8 cellular contexts compared by ENCODE assay signal in the genomic region with DNA sequence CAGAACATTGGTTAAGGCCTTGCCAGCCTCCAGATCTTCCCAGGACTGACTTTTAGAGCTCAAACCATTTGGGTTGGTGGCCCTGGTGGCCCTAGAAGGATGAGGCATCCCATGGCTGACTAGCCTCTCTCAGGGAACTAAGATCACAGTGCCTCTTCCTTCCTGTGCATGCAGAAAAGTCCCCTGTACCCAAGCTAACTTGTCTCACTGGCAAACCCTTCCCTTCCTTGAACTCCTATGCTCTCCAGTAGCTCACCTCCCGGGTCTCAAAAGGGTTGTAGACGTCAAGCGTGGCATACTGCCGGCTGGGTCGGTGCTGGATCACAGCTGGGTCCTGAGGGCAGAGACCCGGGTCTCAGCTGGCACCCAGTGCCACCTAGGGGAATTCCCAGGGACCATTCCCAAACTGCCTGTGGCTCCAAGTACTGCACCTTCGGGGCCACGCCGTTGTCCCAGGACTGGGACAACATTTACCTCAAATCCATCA. TPM values are rescaled to one million over a fixed set of nuclear protein-coding genes. Genes with fewer than 3 reads are reported as not detected.
DNase-seq lines count a peak whose midpoint lies in the region; ATAC-seq and TF ChIP-seq lines count a peak whose summit lies in the region.

No MANE protein-coding gene starts in this region.

- peak overlapping the region; percentile 84 for H3K4me3 ChIP-seq in CD4-positive, CD25-positive, alpha-beta regulatory T cell (ENCODE audit: low read depth, low read length)
- H3K4me3 ChIP-seq in HAP-1 (peak overlapping the region; percentile 61), gastroesophageal sphincter (peak overlapping the region; percentile 76 to 78), skeletal muscle satellite cell (ENCODE audit: low read length) (peak overlapping the region; percentile 80)

- no peaks in the 10 kb centered on the region for H3K27me3 Mint-ChIP-seq in CD4-positive, CD25-positive, alpha-beta regulatory T cell
- H3K27me3 Mint-ChIP-seq in T-helper 1 cell treated with Interleukin-12 subunit alpha and Interleukin-12 subunit beta and Interleukin-4 antibody, amounts not matched to agents 30 μg/mL and 1 μg/mL, for 36 hours (ENCODE audit: low read depth): no peaks in the 10 kb centered on the region

- TF ChIP-seq EP300 in gastroesophageal sphincter (IDR thresholded peaks at IDR 0.05): no peak

- H3K4me1 ChIP-seq in CD4-positive, CD25-positive, alpha-beta regulatory T cell (ENCODE audit: control insufficient read depth, insufficient read depth, low read length, poor library complexity, severe bottlenecking): peaks cover 24% of the 10 kb centered on the region
- H3K4me1 ChIP-seq in HAP-1 (peaks cover 3% of the 10 kb centered on the region), gastroesophageal sphincter (peaks cover 3 to 35% (median 14%) of the 10 kb centered on the region in 3 donors), skeletal muscle satellite cell (ENCODE audit: control insufficient read depth, insufficient read depth, low read length) (peaks cover 12% of the 10 kb centered on the region)

- H3K27ac Mint-ChIP-seq in CD4-positive, CD25-positive, alpha-beta regulatory T cell: peak overlapping the region; percentile 97 to 99 (median 99)
- H3K27ac Mint-ChIP-seq in T-helper 1 cell treated with Interleukin-12 subunit alpha and Interleukin-12 subunit beta and Interleukin-4 antibody, amounts not matched to agents 30 μg/mL and 1 μg/mL, for 36 hours: peak overlapping the region; percentile 99

- no peaks in the 10 kb centered on the region for H3K9me3 Mint-ChIP-seq in CD4-positive, CD25-positive, alpha-beta regulatory T cell
- no peaks in the 10 kb centered on the region for H3K9me3 Mint-ChIP-seq in T-helper 1 cell treated with Interleukin-12 subunit alpha and Interleukin-12 subunit beta and Interleukin-4 antibody, amounts not matched to agents 30 μg/mL and 1 μg/mL, for 36 hours

- peaks cover 51% of the 10 kb centered on the region for H3K36me3 Mint-ChIP-seq in CD4-positive, CD25-positive, alpha-beta regulatory T cell
- peaks cover 58% of the 10 kb centered on the region for H3K36me3 Mint-ChIP-seq in T-helper 1 cell treated with Interleukin-12 subunit alpha and Interleukin-12 subunit beta and Interleukin-4 antibody, amounts not matched to agents 30 μg/mL and 1 μg/mL, for 36 hours (ENCODE audit: low read depth)

- peak overlapping the region; percentile 99 to 100 (median 100) for H3K4me3 Mint-ChIP-seq in CD4-positive, CD25-positive, alpha-beta regulatory T cell
- peak overlapping the region; percentile 100 for H3K4me3 Mint-ChIP-seq in T-helper 1 cell treated with Interleukin-12 subunit alpha and Interleukin-12 subunit beta and Interleukin-4 antibody, amounts not matched to agents 30 μg/mL and 1 μg/mL, for 36 hours

- H3K4me2 ChIP-seq in skeletal muscle satellite cell (ENCODE audit: low read length): peak overlapping the region; percentile 94

- WGBS in gastroesophageal sphincter (ENCODE audit: low coverage in 1 of 2), 2 donors: 0% methylated on average over 5 of the region's 9 CpGs; no CpG with 5 or more reads in 1 of the 2 donors

- peak overlapping the region; percentile 86 for H3K9ac ChIP-seq in skeletal muscle satellite cell (ENCODE audit: low read depth, low read length)

- no peaks in the 10 kb centered on the region for H3K27me3 ChIP-seq in CD4-positive, CD25-positive, alpha-beta regulatory T cell (ENCODE audit: control insufficient read depth, insufficient read depth, low read length)
- H3K27me3 ChIP-seq in HAP-1 (ENCODE audit: low read depth) (no peaks in the 10 kb centered on the region), gastroesophageal sphincter (no peaks in the 10 kb centered on the region), skeletal muscle satellite cell (ENCODE audit: control insufficient read depth, insufficient read depth, low read length) (no peaks in the 10 kb centered on the region)

- ATAC-seq in CD4-positive, CD25-positive, alpha-beta regulatory T cell (ENCODE audit: low read depth in 2 of 2): no peak
- no peak for ATAC-seq in gastroesophageal sphincter

- in situ Hi-C loops in HAP-1 (cut with MboI; ENCODE audit: low sequenced_read_pairs): no loop called here

- no peak for TF ChIP-seq CTCF in gastroesophageal sphincter (IDR thresholded peaks at IDR 0.05)

- no peak for TF ChIP-seq POLR2A in gastroesophageal sphincter (IDR thresholded peaks at IDR 0.05)

- peak overlapping the region; percentile 81 for H3K27ac ChIP-seq in CD4-positive, CD25-positive, alpha-beta regulatory T cell (ENCODE audit: insufficient read depth, low read length, poor library complexity, severe bottlenecking)
- H3K27ac ChIP-seq in gastroesophageal sphincter: peak overlapping the region; percentile 62 to 91 (median 86)

- H3K9me3 ChIP-seq in CD4-positive, CD25-positive, alpha-beta regulatory T cell (ENCODE audit: control insufficient read depth in 2 of 2, low read length in 2 of 2): no peaks in the 10 kb centered on the region
- no peaks in the 10 kb centered on the region for H3K9me3 ChIP-seq in HAP-1
- H3K9me3 ChIP-seq in gastroesophageal sphincter: no peaks in the 10 kb centered on the region
- H3K9me3 ChIP-seq in skeletal muscle satellite cell (replicated peaks; ENCODE audit: low read length): no peaks in the 10 kb centered on the region

- peak in 1 of 3 donors; percentile 62 for DNase-seq in CD4-positive, CD25-positive, alpha-beta regulatory T cell
- DNase-seq in HAP-1 (ENCODE audit: low spot score in 2 of 2) (no peak), islet precursor cell (no peak), cerebellar nuclear complex (lab: John Stamatoyannopoulos, UW) (no peak), DMS153 (lab: John Stamatoyannopoulos, UW) (no peak)

- peaks cover 11 to 48% (median 29%) of the 10 kb centered on the region in 4 donors for H3K4me1 Mint-ChIP-seq in CD4-positive, CD25-positive, alpha-beta regulatory T cell
- peaks cover 34% of the 10 kb centered on the region for H3K4me1 Mint-ChIP-seq in T-helper 1 cell treated with Interleukin-12 subunit alpha and Interleukin-12 subunit beta and Interleukin-4 antibody, amounts not matched to agents 30 μg/mL and 1 μg/mL, for 36 hours (ENCODE audit: low read depth)

- peaks cover 52% of the 10 kb centered on the region for H3K36me3 ChIP-seq in CD4-positive, CD25-positive, alpha-beta regulatory T cell (ENCODE audit: control insufficient read depth, insufficient read depth, low read length)
- H3K36me3 ChIP-seq in HAP-1 (replicated peaks): peaks cover 53% of the 10 kb centered on the region
- peaks cover 3 to 76% of the 10 kb centered on the region in 2 donors for H3K36me3 ChIP-seq in gastroesophageal sphincter
- H3K36me3 ChIP-seq in skeletal muscle satellite cell (ENCODE audit: insufficient read depth, low read length): peaks cover 55% of the 10 kb centered on the region

RNA-seq across cellular contexts. Expression of gene SCAMP3, which starts 0.7 kb away (rescaled TPM):
- 57.3 TPM for total RNA-seq in CD4-positive, CD25-positive, alpha-beta regulatory T cell
- 100 to 1,000 TPM; 110 to 150 (median 141) TPM for polyA plus RNA-seq in CD4-positive, CD25-positive, alpha-beta regulatory T cell
- total RNA-seq in gastroesophageal sphincter: 10 to 100 TPM; 28.1 to 44.4 (median 36.8) TPM
- total RNA-seq in skeletal muscle satellite cell (2012; rRNA removed): 29.9 and 45.0 TPM in 2 replicates

RNA-seq across cellular contexts. Expression of gene ENTREP3, which starts 6.2 kb away (rescaled TPM):
- 7.8 TPM for total RNA-seq in CD4-positive, CD25-positive, alpha-beta regulatory T cell
- under 1 TPM; 0.57 to 0.97 (median 0.72) TPM for polyA plus RNA-seq in CD4-positive, CD25-positive, alpha-beta regulatory T cell
- 10 to 100 TPM; 11.4 to 35.3 (median 22.1) TPM for total RNA-seq in gastroesophageal sphincter
- 7.4 and 8.3 TPM in 2 replicates for total RNA-seq in skeletal muscle satellite cell (2012; rRNA removed)

RNA-seq across cellular contexts. Expression of gene CLK2, which starts 11.9 kb away (rescaled TPM):
- 76.6 TPM for total RNA-seq in CD4-positive, CD25-positive, alpha-beta regulatory T cell
- 10 to 100 TPM; 11.4 to 17.4 (median 15.5) TPM for polyA plus RNA-seq in CD4-positive, CD25-positive, alpha-beta regulatory T cell
- 10 to 100 TPM; 14.4 to 51.4 (median 32.9) TPM for total RNA-seq in gastroesophageal sphincter
- 17.7 and 23.4 TPM in 2 replicates for total RNA-seq in skeletal muscle satellite cell (2012; rRNA removed)

RNA-seq across cellular contexts. Expression of gene HCN3, which starts 15.8 kb away (rescaled TPM):
- total RNA-seq in CD4-positive, CD25-positive, alpha-beta regulatory T cell: 1.5 TPM
- polyA plus RNA-seq in CD4-positive, CD25-positive, alpha-beta regulatory T cell: under 1 TPM in 3 of 4 donors, not detected in 1; 0.07 to 0.15 (median 0.11) TPM
- 1 to 10 TPM in 3 of 4 donors, under 1 TPM in 1; 0.47 to 2.2 (median 1.6) TPM for total RNA-seq in gastroesophageal sphincter
- total RNA-seq in skeletal muscle satellite cell (2012; rRNA removed): 0.25 and 0.44 TPM in 2 replicates

RNA-seq across cellular contexts. Expression of gene PKLR, which starts 39.8 kb away (rescaled TPM):
- total RNA-seq in CD4-positive, CD25-positive, alpha-beta regulatory T cell: not detected
- polyA plus RNA-seq in CD4-positive, CD25-positive, alpha-beta regulatory T cell: not detected
- not detected for total RNA-seq in gastroesophageal sphincter
- total RNA-seq in skeletal muscle satellite cell (2012; rRNA removed): not detected in 2 replicates
